15 cellular contexts compared by ENCODE assay signal in the genomic region with DNA sequence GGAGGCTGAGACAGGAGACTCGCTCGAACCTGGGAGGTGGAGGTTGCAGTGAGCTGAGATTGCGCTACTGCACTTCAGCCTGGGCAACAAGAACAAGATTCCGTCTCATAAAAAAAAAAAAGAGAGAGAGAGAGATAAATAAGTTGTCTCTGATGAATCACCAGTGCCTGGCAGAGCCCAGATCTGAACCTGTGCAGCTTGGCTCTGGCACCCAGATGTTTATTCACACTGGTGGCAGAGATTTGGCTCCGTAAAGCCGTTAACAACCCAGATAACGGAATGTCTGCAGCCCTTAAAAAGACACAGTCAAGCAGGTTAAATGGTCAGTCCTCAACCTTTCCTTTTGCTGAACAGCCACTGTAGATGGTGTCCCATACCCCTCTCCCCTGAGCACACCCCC. TPM values are rescaled to one million over a fixed set of nuclear protein-coding genes. Genes with fewer than 3 reads are reported as not detected.
DNase-seq lines count a peak whose midpoint lies in the region; ATAC-seq and TF ChIP-seq lines count a peak whose summit lies in the region.
"Had no signal": no experiment of that assay in that cellular context is flagged by ENCODE, and none has a peak within 500 bp of the region (broad histone marks: within the 10 kb centered on the region; RNA-seq: fewer than 3 reads in every experiment).

No MANE protein-coding gene starts in this region.

- H3K4me3 ChIP-seq in AG10803 (ENCODE audit: low read length), result no peak overlapping the region
- H3K4me3 ChIP-seq in coronary artery, result no peak overlapping the region

- peak; percentile 12 for DNase-seq in A172 (ENCODE audit: low spot score)
- peak; percentile 13 for DNase-seq in AG10803 (ENCODE audit: low read depth)
- DNase-seq in coronary artery (ENCODE audit: low spot score), result peak; percentile 24
- peak; percentile 22 for DNase-seq in mesenteric fat pad (ENCODE audit: low spot score)
- DNase-seq in NCI-H748 treated with DMSO at 0.1 percent for 48 hours (lab: John Stamatoyannopoulos, UW), result no peak
- DNase-seq: CD4-positive, alpha-beta memory T cell; DMS79 treated with DMSO at 0.1 percent for 48 hours; H7; Kasumi-1; NCI-H1417; NCI-H1930; NCI-H510A; NCI-H82 had no signal

- no peak overlapping the region for H3K27ac ChIP-seq in coronary artery

- TF ChIP-seq CTCF in AG10803 (conservative IDR thresholded peaks at IDR 0.05; ENCODE audit: low read length) (no peak), coronary artery (IDR thresholded peaks at IDR 0.05) (no peak)

- ATAC-seq in HG02763 (IDR thresholded peaks at IDR 0.05; ENCODE audit: unreplicated experiment), result no peak
- ATAC-seq in HG02588 (IDR thresholded peaks at IDR 0.05; ENCODE audit: unreplicated experiment), result no peak

RNA-seq across cellular contexts. Expression of gene RTL6, which starts 33.5 kb away (rescaled TPM):
- total RNA-seq in A172 (2014; rRNA removed; shearing (Covaris generic)), result 15.8 and 16.6 TPM in 2 replicates
- 29.6 TPM for total RNA-seq in mesenteric fat pad
